ENCODE assay signal across 21 cellular contexts in the genomic region with DNA sequence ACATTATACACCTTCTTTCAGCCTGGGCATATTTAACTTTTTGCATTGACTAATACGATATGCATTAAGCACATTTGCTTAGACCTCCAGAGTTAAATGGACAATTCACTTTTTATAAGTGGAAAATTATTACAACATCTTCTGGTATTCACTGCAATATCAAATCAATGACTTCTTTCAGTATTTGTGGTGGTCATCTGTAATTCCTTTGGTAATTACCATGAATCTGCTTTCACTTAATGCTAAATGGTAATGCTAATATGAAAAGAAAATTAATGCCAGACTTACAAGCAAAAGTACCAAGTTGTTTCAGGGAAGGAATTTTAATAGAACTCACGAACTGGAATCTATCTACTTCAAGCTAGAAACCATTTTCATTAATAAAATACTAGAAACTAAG. TPM values are rescaled to one million over a fixed set of nuclear protein-coding genes. Genes with fewer than 3 reads are reported as not detected.
DNase-seq lines count a peak whose midpoint lies in the region; ATAC-seq and TF ChIP-seq lines count a peak whose summit lies in the region.
"Had no signal": no experiment of that assay in that cellular context is flagged by ENCODE, and none has a peak within 500 bp of the region (broad histone marks: within the 10 kb centered on the region; RNA-seq: fewer than 3 reads in every experiment).

No MANE protein-coding gene starts in this region.

- ATAC-seq in IMR-90 (ENCODE audit: low read depth) (no peak), HG02970 (IDR thresholded peaks at IDR 0.05; ENCODE audit: low FRiP score, unreplicated experiment) (no peak)

- no peak overlapping the region for H3K4me2 ChIP-seq in IMR-90 (ENCODE audit: low read depth, low read length)

- no peak overlapping the region for H2BK20ac ChIP-seq in IMR-90 (ENCODE audit: low read depth, low read length)

- H3K27me3 ChIP-seq in IMR-90 (ENCODE audit: control insufficient read depth, insufficient read depth, low read length): no peaks in the 10 kb centered on the region
- no peaks in the 10 kb centered on the region for H3K27me3 ChIP-seq in dorsolateral prefrontal cortex
- H3K27me3 ChIP-seq: BE2C had no signal

- POLR2A ChIA-PET in IMR-90 (lab: Charles Lee; ENCODE audit: unreplicated experiment): no interaction called here

- dilution Hi-C loops in IMR-90 (cut with HindIII; ENCODE audit: low sequenced_read_pairs, unreplicated experiment): no loop called here

- no TSS peak for BruUV-seq in IMR-90 (replicated peaks; lab: Mats Ljungman, UMichigan)

- H3K4ac ChIP-seq in IMR-90 (ENCODE audit: low read depth, low read length): no peak overlapping the region

- H2BK120ac ChIP-seq in IMR-90 (ENCODE audit: low read depth, low read length): no peak overlapping the region

- H3K27ac ChIP-seq in IMR-90 (ENCODE audit: insufficient read depth, low read length) (no peak overlapping the region), dorsolateral prefrontal cortex (no peak overlapping the region)
- H3K27ac ChIP-seq: RWPE1 had no signal

- H4K8ac ChIP-seq in IMR-90 (ENCODE audit: low read depth in 2 of 2, low read length in 2 of 2): no peak overlapping the region

- TF ChIP-seq CTCF in IMR-90 (conservative IDR thresholded peaks at IDR 0.05; ENCODE audit: low read depth, low read length) (no peak), dorsolateral prefrontal cortex (IDR thresholded peaks at IDR 0.05 in 54 of 56, conservative IDR thresholded peaks at IDR 0.05 in 2 of 56; ENCODE audit: low read depth in 1 of 56, partially characterized antibody in 56 of 56) (no peak)

- no peak overlapping the region for H4K91ac ChIP-seq in IMR-90 (ENCODE audit: insufficient read depth, low read depth, low read length)

- in situ Hi-C loops in IMR-90 (cut with MboI; ENCODE audit: low sequenced_read_pairs): no loop called here

- no peaks in the 10 kb centered on the region for H3K36me3 ChIP-seq in IMR-90 (ENCODE audit: control insufficient read depth, insufficient read depth, low read length)
- H3K36me3 ChIP-seq: BE2C had no signal

- H3K79me1 ChIP-seq in IMR-90 (ENCODE audit: low read depth in 1 of 2, low read length in 2 of 2): peaks cover 0 to 53% of the 10 kb centered on the region in 2 experiments; a peak in 3 of 4 replicates

- H3K14ac ChIP-seq in IMR-90 (replicated peaks; ENCODE audit: low read depth, low read length): no peak overlapping the region

- H2AK5ac ChIP-seq in IMR-90 (ENCODE audit: low read depth, low read length): no peak overlapping the region

- H2BK15ac ChIP-seq in IMR-90 (ENCODE audit: low read depth, low read length): no peak overlapping the region

- no peak overlapping the region for H4K5ac ChIP-seq in IMR-90 (ENCODE audit: low read depth, low read length)

- no peak for TF ChIP-seq RAD21 in IMR-90 (IDR thresholded peaks at IDR 0.05; ENCODE audit: low read length)

- no peak overlapping the region for H2BK5ac ChIP-seq in IMR-90 (ENCODE audit: low read depth, low read length, poor library complexity, severe bottlenecking)

- peaks cover 81% of the 10 kb centered on the region for H4K20me1 ChIP-seq in IMR-90 (ENCODE audit: insufficient read depth, low read length)

- DNase-seq in COLO829 (ENCODE audit: low spot score) (peak; percentile 58), IMR-90 (no peak), epidermal melanocyte (ENCODE audit: insufficient read length, low spot score) (peak; percentile 48), COR-L47 (lab: John Stamatoyannopoulos, UW) (no peak), NCI-H1048 (lab: John Stamatoyannopoulos, UW) (no peak), dorsolateral prefrontal cortex (no peak)
- DNase-seq: BE2C; CD4-positive, alpha-beta T cell; DMS153; GDM1; MV-4-11; NCI-H1694; NCI-H2081; NCI-H2171; NCI-H345; NCI-H524; NCI-H774; NK-92 treated with Interleukin-12 subunit alpha and Interleukin-12 subunit beta, amount 100 ng/mL, for 24 hours; SIG-M5 had no signal

- H3K18ac ChIP-seq in IMR-90 (ENCODE audit: low read depth, low read length): no peak overlapping the region

- intact Hi-C loops in IMR-90 (cut with micrococcal nuclease) (no loop called here), dorsolateral prefrontal cortex (cut with DNase I) (no loop called here)

- H2AFZ ChIP-seq in IMR-90 (replicated peaks; ENCODE audit: low read length, poor library complexity): no peak overlapping the region

- no CpG with 5 or more reads among the region's 2 CpGs for WGBS in IMR-90 (ENCODE audit: extremely low coverage in 2 of 2, insufficient read length in 1 of 2), 2 experiments

- no peak overlapping the region for H2AK9ac ChIP-seq in IMR-90 (replicated peaks; ENCODE audit: low read depth, low read length, poor library complexity)

- no peaks in the 10 kb centered on the region; the same call in 1 of the 2 replicates for H3K4me1 ChIP-seq in IMR-90 (ENCODE audit: control insufficient read depth, insufficient read depth, low read length)
- H3K4me1 ChIP-seq: BE2C had no signal

- no peak overlapping the region for H3K56ac ChIP-seq in IMR-90 (ENCODE audit: extremely low read depth, insufficient read depth, low read length)

- H3K9me1 ChIP-seq in IMR-90 (ENCODE audit: insufficient read depth, low read length): no peaks in the 10 kb centered on the region; the same call in none of the 2 replicates

- H3K23ac ChIP-seq in IMR-90 (ENCODE audit: low read depth, low read length): no peak overlapping the region

- H3K4me3 ChIP-seq in IMR-90 (ENCODE audit: insufficient read depth, low read depth, low read length) (no peak overlapping the region), dorsolateral prefrontal cortex (no peak overlapping the region)

- TF ChIP-seq POLR2A in IMR-90 (IDR thresholded peaks at IDR 0.05; ENCODE audit: low read depth, low read length): no peak

- no peak overlapping the region for H3K9ac ChIP-seq in IMR-90 (ENCODE audit: low read depth, low read length)

- CTCF ChIA-PET in IMR-90 (lab: Yijun Ruan, JAX): no interaction called here

- H3K9me3 ChIP-seq in IMR-90 (ENCODE audit: control insufficient read depth, insufficient read depth, low read length): no peaks in the 10 kb centered on the region
- H3K9me3 ChIP-seq: BE2C had no signal

TF ChIP-seq in IMR-90, 13 proteins besides CTCF, POLR2A, EP300 and RAD21:
- peak; percentile 36; the same call in 1 of the 2 replicates for TF ChIP-seq CEBPB (IDR thresholded peaks at IDR 0.05; ENCODE audit: low read depth, low read length)
- TF ChIP-seq, protein P1, sequence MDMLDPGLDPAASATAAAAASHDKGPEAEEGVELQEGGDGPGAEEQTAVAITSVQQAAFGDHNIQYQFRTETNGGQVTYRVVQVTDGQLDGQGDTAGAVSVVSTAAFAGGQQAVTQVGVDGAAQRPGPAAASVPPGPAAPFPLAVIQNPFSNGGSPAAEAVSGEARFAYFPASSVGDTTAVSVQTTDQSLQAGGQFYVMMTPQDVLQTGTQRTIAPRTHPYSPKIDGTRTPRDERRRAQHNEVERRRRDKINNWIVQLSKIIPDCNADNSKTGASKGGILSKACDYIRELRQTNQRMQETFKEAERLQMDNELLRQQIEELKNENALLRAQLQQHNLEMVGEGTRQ (IDR thresholded peaks at IDR 0.05; ENCODE audit: low read depth, low read length): no peak
- no peak for TF ChIP-seq CHD1 (IDR thresholded peaks at IDR 0.05; ENCODE audit: low read depth, low read length)
- no peak for TF ChIP-seq MAFK (IDR thresholded peaks at IDR 0.05; ENCODE audit: low read depth, low read length)
- no peak for TF ChIP-seq MAZ (IDR thresholded peaks at IDR 0.05; ENCODE audit: borderline replicate concordance, low read depth, low read length)
- no peak for TF ChIP-seq FOS (IDR thresholded peaks at IDR 0.05; ENCODE audit: low read depth, low read length)
- TF ChIP-seq, protein P2, sequence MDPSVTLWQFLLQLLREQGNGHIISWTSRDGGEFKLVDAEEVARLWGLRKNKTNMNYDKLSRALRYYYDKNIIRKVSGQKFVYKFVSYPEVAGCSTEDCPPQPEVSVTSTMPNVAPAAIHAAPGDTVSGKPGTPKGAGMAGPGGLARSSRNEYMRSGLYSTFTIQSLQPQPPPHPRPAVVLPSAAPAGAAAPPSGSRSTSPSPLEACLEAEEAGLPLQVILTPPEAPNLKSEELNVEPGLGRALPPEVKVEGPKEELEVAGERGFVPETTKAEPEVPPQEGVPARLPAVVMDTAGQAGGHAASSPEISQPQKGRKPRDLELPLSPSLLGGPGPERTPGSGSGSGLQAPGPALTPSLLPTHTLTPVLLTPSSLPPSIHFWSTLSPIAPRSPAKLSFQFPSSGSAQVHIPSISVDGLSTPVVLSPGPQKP (IDR thresholded peaks at IDR 0.05; ENCODE audit: borderline replicate concordance, low read depth, low read length): no peak
TF ChIP-seq in IMR-90: peak in this region for 1.

RNA-seq across cellular contexts. Expression of a gene that starts 6.4 kb away (rescaled TPM):
- total RNA-seq in IMR-90 (2012; rRNA removed) (8.8 and 13.3 TPM in 2 replicates), dorsolateral prefrontal cortex (100 to 1,000 TPM in 11 of 120 experiments, 10 to 100 TPM in 109; 53.8 to 111 (median 82.5) TPM)
- polyA plus RNA-seq in IMR-90 (2012; rRNA removed): 13.2 and 13.4 TPM in 2 replicates
- polyA plus RNA-seq in IMR-90 (2012; cell fraction: cytosol; rRNA removed): 4.0 and 6.5 TPM in 2 replicates
- polyA plus RNA-seq in IMR-90 (2012; cell fraction: nucleus; rRNA removed; ENCODE audit: low replicate concordance): 23.4 and 34.8 TPM in 2 replicates

Comparison
In these comparisons a context has a peak if more than half of its experiments do, and no peak if none do; other contexts are left out.
1. DNase-seq: peak in COLO829 (single experiment) and epidermal melanocyte (single experiment); none in IMR-90 (single experiment), COR-L47 (single experiment), NCI-H1048 (single experiment) and dorsolateral prefrontal cortex (0 of 10).